29 cellular contexts compared by ENCODE assay signal in the genomic region with DNA sequence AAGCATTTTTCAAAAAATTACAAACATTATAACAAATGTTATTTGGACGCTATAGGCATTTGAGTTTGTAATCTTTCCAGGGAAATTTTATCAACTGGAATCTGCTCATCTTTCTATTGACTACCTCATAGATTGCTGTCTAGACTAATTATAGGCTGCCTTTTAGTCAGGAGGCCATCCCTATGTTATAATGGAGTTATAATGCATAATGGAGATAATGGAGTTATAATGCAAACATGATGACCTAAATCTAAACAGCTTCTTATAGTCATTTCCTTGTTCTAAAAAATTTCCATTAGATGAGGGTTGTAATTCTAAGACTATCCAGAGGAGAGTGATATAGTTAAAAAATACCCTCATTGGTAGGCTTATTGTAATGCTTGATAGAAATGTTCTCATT.
"Had no signal": no experiment of that assay in that cellular context is flagged by ENCODE, and none has a peak within 500 bp of the region (broad histone marks: within the 10 kb centered on the region; RNA-seq: fewer than 3 reads in every experiment).

No MANE protein-coding gene starts in this region.

- H3K4me1 ChIP-seq: ascending aorta, breast epithelium, esophagus muscularis mucosa, gastroesophageal sphincter, heart right ventricle had no signal

- H3K27me3 ChIP-seq: ascending aorta, breast epithelium, cardiac muscle cell, esophagus muscularis mucosa, gastroesophageal sphincter, heart right ventricle, hepatocyte had no signal

- H2AFZ ChIP-seq: hepatocyte had no signal

- H3K36me3 ChIP-seq: ascending aorta, breast epithelium, cardiac muscle cell, esophagus muscularis mucosa, gastroesophageal sphincter, heart right ventricle, WERI-Rb-1 had no signal

- ATAC-seq: activated CD4-positive, CD25-positive, alpha-beta regulatory T cell treated with anti-CD3 and anti-CD28 coated beads, Interleukin-2, amount 50 U/mL, for 24 hours; activated CD8-positive, alpha-beta T cell treated with anti-CD3 and anti-CD28 coated beads for 36 hours; activated naive CD4-positive, alpha-beta T cell treated with anti-CD3 and anti-CD28 coated beads, Interleukin-2, amount 50 U/mL, for 72 hours; activated T-cell treated with anti-CD3 and anti-CD28 coated beads, Interleukin-2, amount 50 U/mL, for 4 hours; effector memory CD8-positive, alpha-beta T cell; gastroesophageal sphincter; heart right ventricle; T-helper 17 cell had no signal

- H3K79me2 ChIP-seq: hepatocyte had no signal

- H3K27ac ChIP-seq: ascending aorta, breast epithelium, cardiac muscle cell, coronary artery, esophagus muscularis mucosa, gastroesophageal sphincter, heart right ventricle, hepatocyte, WERI-Rb-1 had no signal

- H3K4me2 ChIP-seq: hepatocyte had no signal

- DNase-seq: activated B cell treated with CpG ODN at 0.5 μM for 24 hours; activated CD4-positive, alpha-beta T cell treated with anti-CD3 and anti-CD28 coated beads for 48 hours; activated CD4-positive, alpha-beta T cell treated with anti-CD3 and anti-CD28 coated beads, Interleukin-2, amount 50 U/mL, for 1 hour; activated CD4-positive, alpha-beta T cell treated with anti-CD3 and anti-CD28 coated beads, Interleukin-2, amount 50 U/mL, for 48 hours; activated CD8-positive, alpha-beta memory T cell treated with anti-CD3 and anti-CD28 coated beads for 24 hours; activated CD8-positive, alpha-beta T cell treated with anti-CD3 and anti-CD28 coated beads for 36 hours; activated effector memory CD4-positive, alpha-beta T cell treated with anti-CD3 and anti-CD28 coated beads, Interleukin-2, amount 50 U/mL, for 16 hours; activated naive CD4-positive, alpha-beta T cell treated with anti-CD3 and anti-CD28 coated beads, Interleukin-2, amount 10 ng/mL, durations not matched to agents 7 days and 5 days; activated naive CD8-positive, alpha-beta T cell treated with anti-CD3 and anti-CD28 coated beads, Interleukin-2, amount 10 ng/mL, durations not matched to agents 7 days and 5 days; activated T-cell treated with anti-CD3 and anti-CD28 coated beads, Interleukin-2, amount 50 U/mL, for 4 hours; central memory CD4-positive, alpha-beta T cell; cerebellar nuclear complex; effector CD4-positive, alpha-beta T cell; effector memory CD8-positive, alpha-beta T cell; erythroblast; foreskin melanocyte; heart right ventricle; T-helper 17 cell; T1000; WERI-Rb-1 had no signal

- H3K9me3 ChIP-seq: ascending aorta, breast epithelium, esophagus muscularis mucosa, gastroesophageal sphincter, heart right ventricle had no signal

- H3K4me3 ChIP-seq: ascending aorta, breast epithelium, cardiac muscle cell, coronary artery, esophagus muscularis mucosa, gastroesophageal sphincter, heart right ventricle, hepatocyte had no signal
